17 cellular contexts compared by ENCODE assay signal in genomic region chr14:55965851-55966250, GRCh38.
DNase-seq lines count a peak whose midpoint lies in the region; TF ChIP-seq lines count a peak whose summit lies in the region.
"Had no signal": no experiment of that assay in that cellular context is flagged by ENCODE, and none has a peak within 500 bp of the region (broad histone marks: within the 10 kb centered on the region; RNA-seq: fewer than 3 reads in every experiment).

No MANE protein-coding gene starts in this region.

- H3K9me3 ChIP-seq in SK-N-MC (ENCODE audit: low read depth, low read length) = no peaks in the 10 kb centered on the region
- H3K9me3 ChIP-seq: BE2C had no signal

- H3K9ac ChIP-seq in SK-N-MC (ENCODE audit: insufficient read length) = no peak overlapping the region
- H3K9ac ChIP-seq: GM23248 had no signal

- peak overlapping the region; percentile 64 for H3K27ac ChIP-seq in SK-N-MC
- H3K27ac ChIP-seq: GM23248 had no signal

- CTCF ChIA-PET in AG04449 (lab: Yijun Ruan, JAX) = interaction anchor here (1.5 kb wide), 1 partner anchor 234 kb away, joined by 3 read pairs; no protein-coding TSS in a partner anchor

- intact Hi-C loops in head of caudate nucleus (cut with DNase I) = no loop called here

- DNase-seq in AG04449 (ENCODE audit: low read depth, low spot score) = peak; percentile 5
- no peak for DNase-seq in SK-N-MC (ENCODE audit: low read depth, low spot score)
- DNase-seq in astrocyte of the hippocampus (ENCODE audit: low read depth, low spot score) = peak; percentile 39
- DNase-seq in fibroblast of villous mesenchyme (ENCODE audit: low read depth) = peak; percentile 14
- no peak for DNase-seq in HuH-7 (ENCODE audit: low spot score)
- no peak for DNase-seq in SK-N-DZ (ENCODE audit: low spot score)
- DNase-seq in head of caudate nucleus = no peak
- DNase-seq: 8988T; BE2C; C1 segment of cervical spinal cord; CD4-positive, CD25-positive, alpha-beta regulatory T cell; CD8-positive, alpha-beta memory T cell; DMS153; DMS79; GF-D8; GM23248; HCEC 1CT had no signal

- no peaks in the 10 kb centered on the region for H3K36me3 ChIP-seq in SK-N-MC (ENCODE audit: insufficient read depth, low read length)
- H3K36me3 ChIP-seq: BE2C had no signal

- TF ChIP-seq CTCF in AG04449 (IDR thresholded peaks at IDR 0.05; ENCODE audit: insufficient read depth, low read length, missing control alignments) (no peak), fibroblast of villous mesenchyme (IDR thresholded peaks at IDR 0.05; ENCODE audit: insufficient read depth, low read depth, low read length) (no peak)

- no peak overlapping the region for H3K4me3 ChIP-seq in AG04449 (ENCODE audit: low read depth, low read length)
- H3K4me3 ChIP-seq in SK-N-MC = no peak overlapping the region
- no peak overlapping the region for H3K4me3 ChIP-seq in fibroblast of villous mesenchyme (ENCODE audit: low read depth, low read length)
- H3K4me3 ChIP-seq: GM23248 had no signal

- POLR2A ChIA-PET in AG04449 (lab: Yijun Ruan, JAX) = no interaction called here

Comparison
In these comparisons a context has a peak if more than half of its experiments do, and no peak if none do; other contexts are left out.
1. DNase-seq: peak in AG04449 (single experiment), astrocyte of the hippocampus (single experiment) and fibroblast of villous mesenchyme (single experiment); none in SK-N-MC (single experiment), HuH-7 (single experiment), SK-N-DZ (single experiment) and head of caudate nucleus (0 of 42).